ENCODE assay signal across 27 cellular contexts in the genomic region with DNA sequence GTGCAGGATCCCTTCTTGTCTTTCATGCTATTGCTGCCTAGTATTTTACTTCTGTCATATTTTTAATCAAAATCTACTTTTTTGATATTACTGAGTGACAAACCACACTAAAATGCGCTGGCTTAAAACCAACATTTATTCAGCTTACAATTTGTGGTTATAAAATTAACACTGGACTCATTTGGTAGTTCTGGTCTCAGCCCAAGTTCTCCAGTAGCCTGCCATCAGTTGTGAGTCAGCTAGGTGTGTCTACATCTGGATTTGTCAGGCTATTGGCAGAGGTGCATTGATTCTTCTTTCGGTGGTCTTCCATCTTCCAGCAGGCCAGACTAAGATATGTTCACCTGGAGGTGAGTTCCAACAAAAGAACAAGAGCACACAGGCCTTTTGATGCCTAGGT.
"Had no signal": no experiment of that assay in that cellular context is flagged by ENCODE, and none has a peak within 500 bp of the region (broad histone marks: within the 10 kb centered on the region; RNA-seq: fewer than 3 reads in every experiment).

No MANE protein-coding gene starts in this region.

- H3K27ac ChIP-seq: neural progenitor cell, ovary, parathyroid adenoma, psoas muscle, right lobe of liver, sigmoid colon, suprapubic skin, testis, tibial artery, transverse colon, upper lobe of right lung, uterus had no signal

- H3K4me3 ChIP-seq: neural progenitor cell, ovary, psoas muscle, right lobe of liver, sigmoid colon, suprapubic skin, testis, tibial artery, transverse colon, upper lobe of right lung, uterus had no signal

- H2AFZ ChIP-seq: neural progenitor cell, parathyroid adenoma had no signal

- H3K4me2 ChIP-seq: neural progenitor cell had no signal

- H3K36me3 ChIP-seq: ovary, right lobe of liver, sigmoid colon, suprapubic skin, tibial artery, transverse colon, upper lobe of right lung, uterus had no signal

- H3K9me3 ChIP-seq: ovary, right lobe of liver, sigmoid colon, testis, tibial artery, transverse colon, upper lobe of right lung, uterus had no signal

- H3K27me3 ChIP-seq: neural progenitor cell, ovary, right lobe of liver, sigmoid colon, suprapubic skin, testis, tibial artery, transverse colon, upper lobe of right lung, uterus had no signal

- H3K79me2 ChIP-seq: parathyroid adenoma had no signal

- H3K4me1 ChIP-seq: neural progenitor cell, parathyroid adenoma, psoas muscle, right lobe of liver, sigmoid colon, suprapubic skin, testis, tibial artery, transverse colon, upper lobe of right lung, uterus had no signal

- DNase-seq: natural killer cell; occipital lobe; ovary; posterior cingulate gyrus; psoas muscle; right cardiac atrium; right lobe of liver; sigmoid colon; small intestine; stimulated activated CD4-positive, alpha-beta T cell treated with anti-CD3 and anti-CD28 coated beads, Interleukin-15, amount 100 ng/mL, for 24 hours; stimulated activated CD4-positive, alpha-beta T cell treated with anti-CD3 and anti-CD28 coated beads, Interleukin-2, amount 100 ng/mL, for 24 hours; stimulated activated CD4-positive, alpha-beta T cell treated with anti-CD3 and anti-CD28 coated beads, Interleukin-2, amount 100 ng/mL, for 48 hours; stimulated activated CD4-positive, alpha-beta T cell treated with anti-CD3 and anti-CD28 coated beads, Interleukin-4, amount 100 ng/mL, for 24 hours; stimulated activated CD8-positive, alpha-beta memory T cell treated with anti-CD3 and anti-CD28 coated beads, Interleukin-4, amount 100 ng/mL, for 48 hours; stimulated activated naive CD4-positive, alpha-beta T cell; stimulated activated naive CD8-positive, alpha-beta T cell treated with anti-CD3 and anti-CD28 coated beads, Interleukin-15, amount 100 ng/mL, for 72 hours; stimulated activated naive CD8-positive, alpha-beta T cell treated with anti-CD3 and anti-CD28 coated beads, Interleukin-15, Interleukin-2, amounts not matched to agents 100 U/mL and 50 U/mL, for 24 hours; substantia nigra; testis; tibial artery; transverse colon; upper lobe of right lung; uterus had no signal

- ATAC-seq: natural killer cell; psoas muscle; right cardiac atrium; right lobe of liver; stimulated activated memory B cell treated with anti-CD40 and anti-IgM and Interleukin-4, amounts not matched to agents 10 μg/mL and 1 μg/mL and 100 μg/mL, for 72 hours; stimulated activated naive CD8-positive, alpha-beta T cell treated with anti-CD3 and anti-CD28 coated beads, Interleukin-15, amount 100 ng/mL, for 72 hours; stimulated activated naive CD8-positive, alpha-beta T cell treated with anti-CD3 and anti-CD28 coated beads, Interleukin-15, Interleukin-2, amounts not matched to agents 100 U/mL and 50 U/mL, for 24 hours; upper lobe of right lung had no signal

- H3K9ac ChIP-seq: neural progenitor cell, parathyroid adenoma had no signal
